16 cellular contexts compared by ENCODE assay signal in genomic region chr10:59037018-59037389, GRCh38.
"Had no signal": no experiment of that assay in that cellular context is flagged by ENCODE, and none has a peak within 500 bp of the region (broad histone marks: within the 10 kb centered on the region; RNA-seq: fewer than 3 reads in every experiment).

No MANE protein-coding gene starts in this region.

- H3K4me1 ChIP-seq: psoas muscle had no signal

- H3K9me3 ChIP-seq: mucosa of descending colon, psoas muscle had no signal

- ATAC-seq: activated T-cell treated with anti-CD3 and anti-CD28 coated beads, Interleukin-2, amount 50 U/mL, for 4 hours; effector memory CD8-positive, alpha-beta T cell; mucosa of descending colon; natural killer cell; psoas muscle; stimulated activated naive CD8-positive, alpha-beta T cell treated with anti-CD3 and anti-CD28 coated beads, Interleukin-15, Interleukin-2, amounts not matched to agents 100 U/mL and 50 U/mL, for 24 hours had no signal

- H3K4me3 ChIP-seq: mucosa of descending colon, psoas muscle had no signal

- DNase-seq: activated CD4-positive, alpha-beta T cell treated with anti-CD3 and anti-CD28 coated beads for 1 hour; activated CD4-positive, alpha-beta T cell treated with anti-CD3 and anti-CD28 coated beads, Interleukin-2, amount 50 U/mL, for 48 hours; activated gamma-delta T cell; activated T-cell treated with anti-CD3 and anti-CD28 coated beads, Interleukin-2, amount 50 U/mL, for 4 hours; amygdala; cerebellar nuclear complex; effector memory CD8-positive, alpha-beta T cell; hippocampal formation; left cardiac atrium; mucosa of descending colon; natural killer cell; nucleus accumbens; psoas muscle; stimulated activated CD4-positive, alpha-beta T cell treated with anti-CD3 and anti-CD28 coated beads, Interleukin-12 subunit alpha, Interleukin-12 subunit beta, amount 100 ng/mL, for 4 hours; stimulated activated naive CD8-positive, alpha-beta T cell treated with anti-CD3 and anti-CD28 coated beads, Interleukin-15, Interleukin-2, amounts not matched to agents 100 U/mL and 50 U/mL, for 24 hours; T-helper 9 cell had no signal
